8 cellular contexts compared by ENCODE assay signal in genomic region chr12:40104461-40105264, GRCh38. TPM values are rescaled to one million over a fixed set of nuclear protein-coding genes. Genes with fewer than 3 reads are reported as not detected.
DNase-seq lines count a peak whose midpoint lies in the region; ATAC-seq and TF ChIP-seq lines count a peak whose summit lies in the region.

No MANE protein-coding gene starts in this region.

- DNase-seq in COLO668 (lab: John Stamatoyannopoulos, UW; ENCODE audit: unreplicated experiment) (peak; percentile 25), astrocyte of the spinal cord (ENCODE audit: low read depth, low spot score) (no peak), upper lobe of left lung (peak in 1 of 2 donors; percentile 35), NCI-H187 treated with DMSO at 0.1 percent for 48 hours (lab: John Stamatoyannopoulos, UW) (no peak)

- H3K27ac ChIP-seq in HUES64 (ENCODE audit: low read depth, low read length), result no peak overlapping the region
- peak overlapping the region; percentile 58 to 72 for H3K27ac ChIP-seq in liver (ENCODE audit: low read depth in 1 of 2, low read length in 2 of 2)
- peak overlapping the region; percentile 73 to 86 (median 77) for H3K27ac ChIP-seq in upper lobe of left lung

- no peaks in the 10 kb centered on the region for H3K9me3 ChIP-seq in HUES64 (ENCODE audit: insufficient read depth, low read depth, low read length)
- no peaks in the 10 kb centered on the region for H3K9me3 ChIP-seq in liver (ENCODE audit: control insufficient read depth in 4 of 4, low read length in 3 of 4)
- no peaks in the 10 kb centered on the region for H3K9me3 ChIP-seq in upper lobe of left lung

- in situ Hi-C loops in astrocyte of the spinal cord (cut with HindIII; ENCODE audit: low sequenced_read_pairs), result no loop called here

- 15% methylated on average over 20 of the region's 20 CpGs for WGBS in HUES64
- 14% methylated on average over 20 of the region's 20 CpGs for WGBS in liver
- WGBS in upper lobe of left lung, 2 donors, result 15 to 56% methylated on average over 5 to 18 of the region's 20 CpGs

- no peak for ATAC-seq in upper lobe of left lung (ENCODE audit: low FRiP score in 2 of 2)
- ATAC-seq in GM21423 (IDR thresholded peaks at IDR 0.05; ENCODE audit: unreplicated experiment), result no peak
- ATAC-seq in GM18517 (IDR thresholded peaks at IDR 0.05; ENCODE audit: unreplicated experiment), result no peak

- H3K27me3 ChIP-seq in HUES64 (ENCODE audit: insufficient read depth, low read length) (peaks cover 15% of the 10 kb centered on the region), liver (ENCODE audit: control insufficient read depth in 4 of 4, insufficient read depth in 4 of 4, low read length in 3 of 4) (no peaks in the 10 kb centered on the region), upper lobe of left lung (no peaks in the 10 kb centered on the region)

- TF ChIP-seq CTCF in astrocyte of the spinal cord (IDR thresholded peaks at IDR 0.05; ENCODE audit: low read depth, low read length) (no peak), liver (IDR thresholded peaks at IDR 0.05; ENCODE audit: low read depth, low read length, missing input control) (no peak), upper lobe of left lung (IDR thresholded peaks at IDR 0.05) (no peak)

- H3K9ac ChIP-seq in HUES64 (ENCODE audit: low read depth, low read length), result peak overlapping the region; percentile 78
- peak overlapping the region in 1 of 2 donors; percentile 36 for H3K9ac ChIP-seq in liver (ENCODE audit: low read depth in 1 of 2, low read length in 2 of 2)

- no peak for TF ChIP-seq EP300 in upper lobe of left lung (IDR thresholded peaks at IDR 0.05)

- H3K4me1 ChIP-seq in HUES64 (ENCODE audit: insufficient read depth, low read length), result peaks cover 22% of the 10 kb centered on the region
- peaks cover 9 to 32% (median 28%) of the 10 kb centered on the region in 4 donors for H3K4me1 ChIP-seq in liver (ENCODE audit: control insufficient read depth in 4 of 4, insufficient read depth in 4 of 4, low read length in 3 of 4)
- H3K4me1 ChIP-seq in upper lobe of left lung, result peaks cover 8 to 32% (median 29%) of the 10 kb centered on the region in 4 donors

- TF ChIP-seq RAD21 in liver (IDR thresholded peaks at IDR 0.05), result no peak

- H3K36me3 ChIP-seq in HUES64 (ENCODE audit: insufficient read depth, low read length), result no peaks in the 10 kb centered on the region; the same call in 1 of the 2 replicates
- no peaks in the 10 kb centered on the region for H3K36me3 ChIP-seq in liver (ENCODE audit: control insufficient read depth in 4 of 4, insufficient read depth in 3 of 4, low read depth in 1 of 4, low read length in 3 of 4)
- H3K36me3 ChIP-seq in upper lobe of left lung, result no peaks in the 10 kb centered on the region

- peak overlapping the region; percentile 84 for H3K4me3 ChIP-seq in HUES64 (ENCODE audit: low read length)
- H3K4me3 ChIP-seq in astrocyte of the spinal cord (ENCODE audit: low read depth, low read length), result peak overlapping the region; percentile 54
- peak overlapping the region; percentile 73 to 99 (median 84) for H3K4me3 ChIP-seq in liver (ENCODE audit: low read depth in 1 of 3, low read length in 3 of 3)
- peak overlapping the region; percentile 60 to 91 (median 80) for H3K4me3 ChIP-seq in upper lobe of left lung

- no peak for TF ChIP-seq POLR2A in upper lobe of left lung (IDR thresholded peaks at IDR 0.05)

TF ChIP-seq in liver, 16 proteins besides CTCF, POLR2A, EP300 and RAD21:
- no peak for TF ChIP-seq TAF1 (conservative IDR thresholded peaks at IDR 0.05)
- TF ChIP-seq EGR1 (IDR thresholded peaks at IDR 0.05; ENCODE audit: low read depth in 2 of 2), result no peak
- no peak for TF ChIP-seq ZBTB33 (IDR thresholded peaks at IDR 0.05)
- no peak for TF ChIP-seq RXRA (IDR thresholded peaks at IDR 0.05)
- TF ChIP-seq NR2F2 (IDR thresholded peaks at IDR 0.05), result no peak

RNA-seq across cellular contexts. Expression of gene SLC2A13, which starts 1.2 kb away (rescaled TPM):
- 3.4 TPM for polyA plus RNA-seq in HUES64 (2013, experiment 1 of 2)
- 4.2 TPM for polyA plus RNA-seq in HUES64 (2013, experiment 2 of 2)
- total RNA-seq in liver (10 to 100 TPM in 1 of 2 donors, 1 to 10 TPM in 1; 6.7 to 20.2 TPM), upper lobe of left lung (10 to 100 TPM in 5 of 6 donors, 1 to 10 TPM in 1; 9.9 to 25.9 (median 16.0) TPM)
- polyA plus RNA-seq in liver, result 1 to 10 TPM; 1.9 to 7.1 TPM
